ENCODE assay signal across 8 cellular contexts in genomic region chr4:159248383-159249178, GRCh38.
DNase-seq lines count a peak whose midpoint lies in the region; ATAC-seq and TF ChIP-seq lines count a peak whose summit lies in the region.

No MANE protein-coding gene starts in this region.

- ATAC-seq in GM18861 (IDR thresholded peaks at IDR 0.05; ENCODE audit: unreplicated experiment): no peak
- no peak for ATAC-seq in GM18867 (IDR thresholded peaks at IDR 0.05; ENCODE audit: unreplicated experiment)
- ATAC-seq in HG03025 (IDR thresholded peaks at IDR 0.05; ENCODE audit: low FRiP score, unreplicated experiment): no peak

- in situ Hi-C loops in GM13977 (cut with MboI; ENCODE audit: low pct_unique_long_range_greater_than_20kb, low sequenced_read_pairs, unreplicated experiment): no loop called here

- no peaks in the 10 kb centered on the region for H3K27me3 ChIP-seq in rectal smooth muscle tissue (ENCODE audit: control insufficient read depth, insufficient read depth, low read length)

- TF ChIP-seq CTCF in fibroblast of mammary gland (conservative IDR thresholded peaks at IDR 0.05; ENCODE audit: control insufficient read depth, insufficient read depth, low read depth, low read length) (no peak), GM13977 (IDR thresholded peaks at IDR 0.05; ENCODE audit: extremely low read depth, insufficient read depth, missing control alignments) (no peak)

- DNase-seq in EH (ENCODE audit: low read depth) (peak; percentile 82), NCI-H460 (ENCODE audit: extremely low read depth, low read depth) (peak; percentile 38), fibroblast of mammary gland (ENCODE audit: low read depth) (peak; percentile 92), GM13977 (ENCODE audit: low spot score) (no peak)

- H3K9ac ChIP-seq in rectal smooth muscle tissue (ENCODE audit: low read length): no peak overlapping the region

- peak overlapping the region; percentile 53 for H3K27ac ChIP-seq in rectal smooth muscle tissue (ENCODE audit: low read depth, low read length)

- peaks cover 2% of the 10 kb centered on the region for H3K36me3 ChIP-seq in rectal smooth muscle tissue (ENCODE audit: control insufficient read depth, insufficient read depth, low read length)

- H3K4me3 ChIP-seq in fibroblast of mammary gland (ENCODE audit: control insufficient read depth, low read depth, low read length) (peak overlapping the region; percentile 31), rectal smooth muscle tissue (ENCODE audit: low read length) (no peak overlapping the region)

- peaks cover 8% of the 10 kb centered on the region for H3K4me1 ChIP-seq in rectal smooth muscle tissue (ENCODE audit: control insufficient read depth, insufficient read depth, low read length)
